ENCODE assay signal across 8 cellular contexts in genomic region chr1:210292276-210292851, GRCh38. TPM values are rescaled to one million over a fixed set of nuclear protein-coding genes. Genes with fewer than 3 reads are reported as not detected.
DNase-seq lines count a peak whose midpoint lies in the region; ATAC-seq and TF ChIP-seq lines count a peak whose summit lies in the region.

No MANE protein-coding gene starts in this region.

- H3K4me3 ChIP-seq in suprapubic skin = peak overlapping the region; percentile 52
- no peak overlapping the region for H3K4me3 ChIP-seq in Karpas-422 (ENCODE audit: low read length)

- H3K27ac ChIP-seq in suprapubic skin = peak overlapping the region; percentile 74
- H3K27ac ChIP-seq in Karpas-422 (ENCODE audit: low read length) = no peak overlapping the region

- DNase-seq in ACHN = peak; percentile 70
- peak; percentile 62 for DNase-seq in activated CD4-positive, alpha-beta memory T cell treated with anti-CD3 and anti-CD28 coated beads for 36 hours
- DNase-seq in naive B cell = peak; percentile 5
- DNase-seq in suprapubic skin (ENCODE audit: low spot score in 2 of 2) = peak; percentile 78 to 81
- DNase-seq in Karpas-422 = no peak

- TF ChIP-seq EP300 in suprapubic skin (IDR thresholded peaks at IDR 0.05) = no peak

- no peak overlapping the region for H3K9ac ChIP-seq in Karpas-422 (ENCODE audit: low read length)

- H3K4me2 ChIP-seq in Karpas-422 (ENCODE audit: low read depth, low read length, poor library complexity, severe bottlenecking) = no peak overlapping the region

- H3K9me2 ChIP-seq in Karpas-422 (replicated peaks; ENCODE audit: insufficient read depth, low read length) = no peaks in the 10 kb centered on the region

- 1% methylated on average over 11 of the region's 52 CpGs for WGBS in suprapubic skin

- no peak for TF ChIP-seq POLR2A in suprapubic skin (IDR thresholded peaks at IDR 0.05)

- no peaks in the 10 kb centered on the region for H3K9me3 ChIP-seq in suprapubic skin
- H3K9me3 ChIP-seq in Karpas-422 (ENCODE audit: low read length) = no peaks in the 10 kb centered on the region

- H3K27ac Mint-ChIP-seq in activated CD4-positive, alpha-beta memory T cell treated with anti-CD3 and anti-CD28 coated beads for 36 hours = no peak overlapping the region
- no peak overlapping the region for H3K27ac Mint-ChIP-seq in naive B cell

- in situ Hi-C loops in ACHN (cut with HindIII; ENCODE audit: low pct_ligation_motif_present, low pct_unique_long_range_greater_than_20kb, low sequenced_read_pairs) = no loop called here

- H2AFZ ChIP-seq in Karpas-422 (ENCODE audit: low read length) = no peak overlapping the region

- intact Hi-C loops in activated CD4-positive, alpha-beta memory T cell treated with anti-CD3 and anti-CD28 coated beads for 36 hours (cut with micrococcal nuclease) = no loop called here

- H3K27me3 ChIP-seq in suprapubic skin (no peaks in the 10 kb centered on the region), Karpas-422 (ENCODE audit: low read length) (no peaks in the 10 kb centered on the region)

- no peaks in the 10 kb centered on the region for H3K36me3 ChIP-seq in suprapubic skin
- no peaks in the 10 kb centered on the region for H3K36me3 ChIP-seq in Karpas-422 (ENCODE audit: insufficient read depth, low read length)

- H3K36me3 Mint-ChIP-seq in activated CD4-positive, alpha-beta memory T cell treated with anti-CD3 and anti-CD28 coated beads for 36 hours = no peaks in the 10 kb centered on the region
- H3K36me3 Mint-ChIP-seq in naive B cell = peaks cover 0 to 5% of the 10 kb centered on the region in 2 donors

- ATAC-seq in GM18861 (IDR thresholded peaks at IDR 0.05; ENCODE audit: unreplicated experiment) = peak; percentile 62
- peak; percentile 67 for ATAC-seq in esophagus mucosa
- ATAC-seq in naive B cell (ENCODE audit: low read depth in 2 of 2) = peak in 1 of 2 donors; percentile 53

- H3K4me1 Mint-ChIP-seq in activated CD4-positive, alpha-beta memory T cell treated with anti-CD3 and anti-CD28 coated beads for 36 hours (ENCODE audit: low read depth) = peaks cover 5% of the 10 kb centered on the region
- peaks cover 0 to 3% (median 0%) of the 10 kb centered on the region in 3 donors for H3K4me1 Mint-ChIP-seq in naive B cell

- no peaks in the 10 kb centered on the region for H3K79me2 ChIP-seq in Karpas-422 (ENCODE audit: low read length)

- H3K4me3 Mint-ChIP-seq in activated CD4-positive, alpha-beta memory T cell treated with anti-CD3 and anti-CD28 coated beads for 36 hours = peak overlapping the region; percentile 9
- peak overlapping the region; percentile 33 to 77 (median 66) for H3K4me3 Mint-ChIP-seq in naive B cell

- peaks cover 41% of the 10 kb centered on the region for H3K27me3 Mint-ChIP-seq in activated CD4-positive, alpha-beta memory T cell treated with anti-CD3 and anti-CD28 coated beads for 36 hours
- H3K27me3 Mint-ChIP-seq in naive B cell = peaks cover 44 to 75% (median 66%) of the 10 kb centered on the region in 3 donors

- H3K9me3 Mint-ChIP-seq in activated CD4-positive, alpha-beta memory T cell treated with anti-CD3 and anti-CD28 coated beads for 36 hours = no peaks in the 10 kb centered on the region
- H3K9me3 Mint-ChIP-seq in naive B cell = no peaks in the 10 kb centered on the region

- CTCF ChIA-PET in activated CD4-positive, alpha-beta memory T cell treated with anti-CD3 and anti-CD28 coated beads for 36 hours (lab: Charles Lee) = interaction anchor here (0.9 to 1.2 kb wide), 6 partner anchors 9 to 150 kb away, joined by 3 to 4 read pairs (median 3); no protein-coding TSS in a partner anchor

- H4K20me1 ChIP-seq in Karpas-422 (ENCODE audit: insufficient read depth, low read depth, low read length) = no peaks in the 10 kb centered on the region

- peak; percentile 38; the same call in 1 of the 2 replicates for TF ChIP-seq CTCF in LNCAP (IDR thresholded peaks at IDR 0.05)
- TF ChIP-seq CTCF in suprapubic skin (IDR thresholded peaks at IDR 0.05) = no peak

- POLR2A ChIA-PET in activated CD4-positive, alpha-beta memory T cell treated with anti-CD3 and anti-CD28 coated beads for 36 hours (lab: Charles Lee) = interaction anchor here (1.0 kb wide), 1 partner anchor 20 kb away, joined by 3 read pairs; no protein-coding TSS in a partner anchor

- H3K4me1 ChIP-seq in suprapubic skin = peaks cover 49% of the 10 kb centered on the region
- no peaks in the 10 kb centered on the region for H3K4me1 ChIP-seq in Karpas-422 (ENCODE audit: low read length)

RNA-seq across cellular contexts. Expression of gene HHAT, which starts 36.3 kb away (rescaled TPM):
- 1 to 10 TPM; 1.6 to 1.8 TPM for total RNA-seq in activated CD4-positive, alpha-beta memory T cell treated with anti-CD3 and anti-CD28 coated beads for 36 hours
- total RNA-seq in esophagus mucosa = 4.0 TPM
- polyA plus RNA-seq in naive B cell (ENCODE audit: low read depth in 6 of 6) = 1 to 10 TPM in 4 of 6 donors, under 1 TPM in 1, not detected in 1; 0.69 to 2.8 (median 1.6) TPM
- total RNA-seq in suprapubic skin = 10 to 100 TPM in 2 of 4 donors, 1 to 10 TPM in 2; 4.1 to 20.0 (median 9.3) TPM
- total RNA-seq in Karpas-422 (2014; rRNA removed; shearing (Covaris generic); ENCODE audit: low replicate concordance) = 1.4 and 2.3 TPM in 2 replicates

RNA-seq across cellular contexts. Expression of gene SERTAD4, which starts 59.8 kb away (rescaled TPM):
- total RNA-seq in activated CD4-positive, alpha-beta memory T cell treated with anti-CD3 and anti-CD28 coated beads for 36 hours = not detected
- total RNA-seq in esophagus mucosa = 8.7 TPM
- not detected for polyA plus RNA-seq in naive B cell (ENCODE audit: low read depth in 6 of 6)
- total RNA-seq in suprapubic skin = 10 to 100 TPM in 3 of 4 donors, 1 to 10 TPM in 1; 8.5 to 24.1 (median 16.8) TPM
- not detected in 2 replicates for total RNA-seq in Karpas-422 (2014; rRNA removed; shearing (Covaris generic); ENCODE audit: low replicate concordance)
